14 cellular contexts compared by ENCODE assay signal in genomic region chr7:15684834-15685233, GRCh38. TPM values are rescaled to one million over a fixed set of nuclear protein-coding genes. Genes with fewer than 3 reads are reported as not detected.
DNase-seq lines count a peak whose midpoint lies in the region; ATAC-seq and TF ChIP-seq lines count a peak whose summit lies in the region.
"Had no signal": no experiment of that assay in that cellular context is flagged by ENCODE, and none has a peak within 500 bp of the region (broad histone marks: within the 10 kb centered on the region; RNA-seq: fewer than 3 reads in every experiment).

No MANE protein-coding gene starts in this region.

- H3K4me1 Mint-ChIP-seq in endodermal cell (peaks cover 28% of the 10 kb centered on the region), mesothelial cell of epicardium (peaks cover 31% of the 10 kb centered on the region)
- H3K4me1 Mint-ChIP-seq: memory B cell had no signal

- H3K9me3 ChIP-seq in endodermal cell (ENCODE audit: control insufficient read depth, low read length) = no peaks in the 10 kb centered on the region
- no peaks in the 10 kb centered on the region for H3K9me3 ChIP-seq in transverse colon
- H3K9me3 ChIP-seq: spleen had no signal

- no peak overlapping the region for H3K27ac ChIP-seq in endodermal cell (ENCODE audit: low read depth, low read length)
- H3K27ac ChIP-seq in transverse colon = peak overlapping the region in 3 of 4 donors; percentile 25 to 68 (median 64)

- ATAC-seq in GM21360 (IDR thresholded peaks at IDR 0.05; ENCODE audit: unreplicated experiment) = no peak

- 17 to 23% methylated on average over 1 to 9 of the region's 9 CpGs for WGBS in endodermal cell (ENCODE audit: insufficient coverage in 1 of 2, insufficient read length in 1 of 2), 2 experiments
- 26 to 31% methylated on average over 9 of the region's 9 CpGs for WGBS in transverse colon (ENCODE audit: low coverage in 1 of 2), 2 donors

- DNase-seq in NCI-H2081 (lab: John Stamatoyannopoulos, UW) (peak; percentile 14 to 68), NCI-H2081 treated with DMSO at 0.1 percent for 48 hours (lab: John Stamatoyannopoulos, UW) (no peak), endodermal cell (peak; percentile 49), mesothelial cell of epicardium (ENCODE audit: low spot score in 2 of 2, unreplicated experiment in 2 of 2) (no peak), transverse colon (no peak), NCI-H1694 (lab: John Stamatoyannopoulos, UW) (no peak), GM20000 (ENCODE audit: low spot score) (no peak)
- DNase-seq: amniotic stem cell, spleen had no signal

- intact Hi-C loops in transverse colon (cut with DNase I; ENCODE audit: low total_unique reads) = no loop called here

- peaks cover 73% of the 10 kb centered on the region for H3K27me3 Mint-ChIP-seq in endodermal cell (ENCODE audit: insufficient read depth)
- H3K27me3 Mint-ChIP-seq in mesothelial cell of epicardium (ENCODE audit: low read depth) = peaks cover 88% of the 10 kb centered on the region

- TF ChIP-seq EP300 in transverse colon (IDR thresholded peaks at IDR 0.05; ENCODE audit: low read depth) = no peak

- H3K4me1 ChIP-seq in endodermal cell (ENCODE audit: control insufficient read depth, insufficient read depth, low read length) = no peaks in the 10 kb centered on the region
- peaks cover 0 to 26% (median 21%) of the 10 kb centered on the region in 4 donors for H3K4me1 ChIP-seq in transverse colon

- H3K9ac ChIP-seq in endodermal cell (ENCODE audit: extremely low read depth, low read length, poor library complexity, severe bottlenecking) = no peak overlapping the region

- peak overlapping the region; percentile 59 for H3K4me3 Mint-ChIP-seq in endodermal cell
- H3K4me3 Mint-ChIP-seq in mesothelial cell of epicardium = peak overlapping the region; percentile 59
- H3K4me3 Mint-ChIP-seq: memory B cell had no signal

- H3K36me3 ChIP-seq in endodermal cell (ENCODE audit: control insufficient read depth, insufficient read depth, low read length) (no peaks in the 10 kb centered on the region), transverse colon (no peaks in the 10 kb centered on the region)
- H3K36me3 ChIP-seq: spleen had no signal

- in situ Hi-C loops in transverse colon (cut with MboI; ENCODE audit: low pct_ligation_motif_present in 1 of 4, low pct_unique_long_range_greater_than_20kb in 1 of 4, low sequenced_read_pairs in 3 of 4) = no loop called here

- no peak overlapping the region for H3K27ac Mint-ChIP-seq in endodermal cell
- no peak overlapping the region for H3K27ac Mint-ChIP-seq in mesothelial cell of epicardium
- H3K27ac Mint-ChIP-seq: memory B cell had no signal

- peaks cover 78% of the 10 kb centered on the region for H3K27me3 ChIP-seq in endodermal cell (ENCODE audit: control insufficient read depth, insufficient read depth, low read length, poor library complexity, severe bottlenecking)
- H3K27me3 ChIP-seq in transverse colon = peaks cover 83% of the 10 kb centered on the region

- TF ChIP-seq POLR2A in transverse colon (IDR thresholded peaks at IDR 0.05) = no peak

- TF ChIP-seq CTCF in endodermal cell (conservative IDR thresholded peaks at IDR 0.05) (peak; percentile 15), mesothelial cell of epicardium (IDR thresholded peaks at IDR 0.05; ENCODE audit: unreplicated experiment) (no peak), transverse colon (IDR thresholded peaks at IDR 0.05) (no peak), GM20000 (IDR thresholded peaks at IDR 0.05; ENCODE audit: extremely low read depth, missing control alignments) (no peak)

- H3K9me3 Mint-ChIP-seq in endodermal cell (no peaks in the 10 kb centered on the region), mesothelial cell of epicardium (no peaks in the 10 kb centered on the region)
- H3K9me3 Mint-ChIP-seq: memory B cell had no signal

- H3K4me3 ChIP-seq in endodermal cell (ENCODE audit: low read length) (no peak overlapping the region), transverse colon (peak overlapping the region in 3 of 4 donors; percentile 32 to 39 (median 35))

- H3K36me3 Mint-ChIP-seq in endodermal cell (ENCODE audit: low read depth) = no peaks in the 10 kb centered on the region
- H3K36me3 Mint-ChIP-seq in mesothelial cell of epicardium = no peaks in the 10 kb centered on the region
- H3K36me3 Mint-ChIP-seq: memory B cell had no signal

RNA-seq across cellular contexts. Expression of gene MEOX2, which starts 1.6 kb away (rescaled TPM):
- total RNA-seq in endodermal cell (not detected), mesothelial cell of epicardium (0.09 TPM in 1 of 3 replicates, not detected in the others), transverse colon (1 to 10 TPM in 1 of 4 donors, under 1 TPM in 1, not detected in 2; 0.64 to 1.6 TPM)
- polyA plus RNA-seq in endodermal cell (2013, experiment 1 of 2) = 0.53 TPM
- 0.29 TPM for polyA plus RNA-seq in endodermal cell (2013, experiment 2 of 2)
- total RNA-seq: epithelial cell of proximal tubule; M059J; T-helper 2 cell treated with Interferon-gamma antibody and Interleukin-4, amounts not matched to agents 100 ng/mL and 5 ng/mL, for 36 hours had no signal

Comparison
In these comparisons a context has a peak if more than half of its experiments do, and no peak if none do; other contexts are left out.
1. DNase-seq: peak in NCI-H2081 (2 of 2) and endodermal cell (single experiment); none in NCI-H2081 treated with DMSO at 0.1 percent for 48 hours (single experiment), mesothelial cell of epicardium (0 of 2), transverse colon (single experiment), NCI-H1694 (single experiment) and GM20000 (single experiment).